In the genomic region with DNA sequence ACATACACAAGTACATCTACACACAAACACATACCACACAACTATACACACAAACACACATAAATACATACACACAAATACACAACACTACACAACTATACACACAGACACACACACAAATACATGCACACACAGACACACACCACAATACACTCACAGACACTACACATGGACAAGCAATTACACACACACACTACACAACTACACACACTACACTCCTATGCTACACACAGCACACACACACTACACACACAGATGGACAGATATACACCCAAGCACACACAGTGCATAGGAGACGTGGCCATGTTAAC, we compare ENCODE assay signal across 15 cellular contexts. TPM values are rescaled to one million over a fixed set of nuclear protein-coding genes. Genes with fewer than 3 reads are reported as not detected.
"Had no signal": no experiment of that assay in that cellular context is flagged by ENCODE, and none has a peak within 500 bp of the region (broad histone marks: within the 10 kb centered on the region; RNA-seq: fewer than 3 reads in every experiment).

No MANE protein-coding gene starts in this region.

- H3K79me2 ChIP-seq: hepatocyte had no signal

- H3K4me3 Mint-ChIP-seq: activated CD8-positive, alpha-beta T cell treated with anti-CD3 and anti-CD28 coated beads, Interleukin-2, amount 10 ng/mL, durations not matched to agents 7 days and 5 days; immature natural killer cell; naive thymus-derived CD8-positive, alpha-beta T cell; stimulated activated effector memory CD8-positive, alpha-beta T cell treated with anti-CD3 and anti-CD28 coated beads, Interleukin-12 subunit alpha, Interleukin-12 subunit beta, amount 100 ng/mL, for 72 hours had no signal

- H3K36me3 ChIP-seq: adrenal gland, transverse colon had no signal

- H3K4me1 Mint-ChIP-seq: stimulated activated effector memory CD8-positive, alpha-beta T cell treated with anti-CD3 and anti-CD28 coated beads, Interleukin-12 subunit alpha, Interleukin-12 subunit beta, amount 100 ng/mL, for 72 hours had no signal

- H3K27me3 ChIP-seq: adrenal gland, hepatocyte, transverse colon had no signal

- H3K4me3 ChIP-seq: adrenal gland, coronary artery, hepatocyte, transverse colon had no signal

- FAIRE-seq: small intestine had no signal

- H3K4me2 ChIP-seq: hepatocyte had no signal

- H3K9me3 ChIP-seq: adrenal gland, transverse colon had no signal

- H3K27ac Mint-ChIP-seq: activated CD8-positive, alpha-beta T cell treated with anti-CD3 and anti-CD28 coated beads, Interleukin-2, amount 10 ng/mL, durations not matched to agents 7 days and 5 days; immature natural killer cell; naive thymus-derived CD8-positive, alpha-beta T cell; stimulated activated effector memory CD8-positive, alpha-beta T cell treated with anti-CD3 and anti-CD28 coated beads, Interleukin-12 subunit alpha, Interleukin-12 subunit beta, amount 100 ng/mL, for 72 hours had no signal

- DNase-seq: activated naive CD4-positive, alpha-beta T cell treated with anti-CD3 and anti-CD28 coated beads, Interleukin-2, amount 50 U/mL, for 16 hours; activated T-cell treated with anti-CD3 and anti-CD28 coated beads, Interleukin-2, amount 50 U/mL, for 1 hour; effector CD4-positive, alpha-beta T cell; SW 1271; transverse colon had no signal

- H3K4me1 ChIP-seq: adrenal gland had no signal

- H3K27ac ChIP-seq: adrenal gland, coronary artery, hepatocyte, transverse colon had no signal

- H3K27me3 Mint-ChIP-seq: naive thymus-derived CD8-positive, alpha-beta T cell had no signal

- H3K9me3 Mint-ChIP-seq: immature natural killer cell; naive thymus-derived CD8-positive, alpha-beta T cell; stimulated activated effector memory CD8-positive, alpha-beta T cell treated with anti-CD3 and anti-CD28 coated beads, Interleukin-12 subunit alpha, Interleukin-12 subunit beta, amount 100 ng/mL, for 72 hours had no signal

- H2AFZ ChIP-seq: hepatocyte had no signal

RNA-seq across cellular contexts. Expression of a gene that starts 4.7 kb away (rescaled TPM):
- total RNA-seq: activated CD8-positive, alpha-beta T cell treated with anti-CD3 and anti-CD28 coated beads, Interleukin-2, amount 10 ng/mL, durations not matched to agents 7 days and 5 days; lung microvascular endothelial cell; mononuclear cell; naive thymus-derived CD8-positive, alpha-beta T cell had no signal
- polyA plus RNA-seq: adrenal gland; immature natural killer cell; naive thymus-derived CD8-positive, alpha-beta T cell; small intestine had no signal

RNA-seq across cellular contexts. Expression of a gene that starts 16.0 kb away (rescaled TPM):
- polyA plus RNA-seq: hepatocyte had no signal

RNA-seq across cellular contexts. Expression of a gene that starts 47.0 kb away (rescaled TPM):
- total RNA-seq: activated CD8-positive, alpha-beta T cell treated with anti-CD3 and anti-CD28 coated beads, Interleukin-2, amount 10 ng/mL, durations not matched to agents 7 days and 5 days; adrenal gland; hepatocyte; lung microvascular endothelial cell; mononuclear cell; naive thymus-derived CD8-positive, alpha-beta T cell; transverse colon had no signal
- polyA plus RNA-seq: adrenal gland; hepatocyte; immature natural killer cell; naive thymus-derived CD8-positive, alpha-beta T cell; small intestine had no signal
